Comparison of ENCODE assay signal across 21 cellular contexts in the genomic region with DNA sequence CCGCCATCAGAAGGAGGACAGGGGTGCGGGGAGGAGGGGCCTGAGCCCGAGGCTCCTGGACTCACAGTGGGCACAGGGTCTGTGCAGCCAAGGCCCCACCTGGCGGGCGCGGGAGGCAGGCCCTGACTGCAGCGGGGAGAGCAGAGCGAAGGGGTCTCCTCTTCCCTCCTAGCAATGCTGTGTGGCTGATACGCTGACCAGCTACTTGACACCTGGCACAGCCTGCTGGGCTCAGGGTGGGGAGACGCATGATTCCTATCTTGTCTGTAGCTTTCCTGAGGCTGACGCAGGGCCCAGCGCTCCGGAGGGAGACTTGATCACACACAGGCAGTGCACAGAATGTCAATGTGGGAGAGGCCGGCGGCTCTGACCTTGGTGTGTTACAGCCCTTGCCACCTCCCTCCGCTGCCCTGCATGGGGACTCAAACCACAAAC.
A peak's percentile ranks its signal among the peaks of the same experiment; 100 is the strongest.
DNase-seq lines count a peak whose midpoint lies in the region; ATAC-seq and TF ChIP-seq lines count a peak whose summit lies in the region.
"Had no signal": no experiment of that assay in that cellular context is flagged by ENCODE, and none has a peak within 500 bp of the region (broad histone marks: within the 10 kb centered on the region; RNA-seq: fewer than 3 reads in every experiment).

No MANE protein-coding gene starts in this region.

- no peaks in the 10 kb centered on the region for H3K27me3 ChIP-seq in mesenchymal stem cell (ENCODE audit: control insufficient read depth in 1 of 2, insufficient read depth in 1 of 2, low read length in 2 of 2)
- H3K27me3 ChIP-seq in thyroid gland = no peaks in the 10 kb centered on the region
- H3K27me3 ChIP-seq: esophagus squamous epithelium had no signal

- H4K91ac ChIP-seq in mesenchymal stem cell (ENCODE audit: low read length) = peak overlapping the region; percentile 74

- H3K4me1 Mint-ChIP-seq in activated naive CD4-positive, alpha-beta T cell treated with anti-CD3 and anti-CD28 coated beads, Interleukin-2, amount 10 ng/mL, durations not matched to agents 7 days and 5 days = no peaks in the 10 kb centered on the region
- peaks cover 8% of the 10 kb centered on the region for H3K4me1 Mint-ChIP-seq in chondrocyte (ENCODE audit: low read depth)
- H3K4me1 Mint-ChIP-seq: activated naive CD8-positive, alpha-beta T cell treated with anti-CD3 and anti-CD28 coated beads, Interleukin-2, amount 50 U/mL, for 24 hours; stimulated activated naive CD8-positive, alpha-beta T cell treated with anti-CD3 and anti-CD28 coated beads, Interleukin-15, amount 100 ng/mL, for 72 hours had no signal

- no peak overlapping the region for H3K4me2 ChIP-seq in mesenchymal stem cell (ENCODE audit: low read length, poor library complexity, severe bottlenecking)
- H3K4me2 ChIP-seq: GM23338 had no signal

- WGBS in mesenchymal stem cell = 93% methylated on average over 16 of the region's 16 CpGs
- WGBS in thyroid gland, 2 donors = 95 to 96% methylated on average over 6 to 15 of the region's 16 CpGs

- H3K36me3 ChIP-seq in mesenchymal stem cell (ENCODE audit: control insufficient read depth in 1 of 2, insufficient read depth in 2 of 2, low read depth in 1 of 2, low read length in 2 of 2) (peaks cover 0 to 34% of the 10 kb centered on the region in 2 experiments), thyroid gland (no peaks in the 10 kb centered on the region)
- H3K36me3 ChIP-seq: esophagus squamous epithelium had no signal

- CTCF ChIA-PET in activated naive CD4-positive, alpha-beta T cell treated with anti-CD3 and anti-CD28 coated beads, Interleukin-2, amount 10 ng/mL, durations not matched to agents 7 days and 5 days (lab: Charles Lee) = no interaction called here

- no peak for TF ChIP-seq POLR2A in thyroid gland (IDR thresholded peaks at IDR 0.05)

- H3K79me1 ChIP-seq in mesenchymal stem cell (replicated peaks; ENCODE audit: low read length, poor library complexity, severe bottlenecking) = peaks cover 5% of the 10 kb centered on the region

- H3K9ac ChIP-seq in mesenchymal stem cell (ENCODE audit: low read length) = no peak overlapping the region

- TF ChIP-seq CTCF in chondrocyte (IDR thresholded peaks at IDR 0.05) (no peak), thyroid gland (IDR thresholded peaks at IDR 0.05) (no peak), omental fat pad (IDR thresholded peaks at IDR 0.05) (no peak)

- no peaks in the 10 kb centered on the region for H3K9me3 Mint-ChIP-seq in activated naive CD4-positive, alpha-beta T cell treated with anti-CD3 and anti-CD28 coated beads, Interleukin-2, amount 10 ng/mL, durations not matched to agents 7 days and 5 days
- no peaks in the 10 kb centered on the region for H3K9me3 Mint-ChIP-seq in chondrocyte (ENCODE audit: low read depth)
- H3K9me3 Mint-ChIP-seq: activated naive CD8-positive, alpha-beta T cell treated with anti-CD3 and anti-CD28 coated beads, Interleukin-2, amount 50 U/mL, for 24 hours; GM23338; stimulated activated naive CD8-positive, alpha-beta T cell treated with anti-CD3 and anti-CD28 coated beads, Interleukin-15, amount 100 ng/mL, for 72 hours had no signal

- H3K14ac ChIP-seq in mesenchymal stem cell (ENCODE audit: low read length in 2 of 2) = no peak overlapping the region

- peaks cover 20% of the 10 kb centered on the region for H3K4me1 ChIP-seq in mesenchymal stem cell (ENCODE audit: control insufficient read depth, insufficient read depth, low read depth, low read length)
- no peaks in the 10 kb centered on the region for H3K4me1 ChIP-seq in thyroid gland
- H3K4me1 ChIP-seq: esophagus squamous epithelium had no signal

- peak; percentile 10 for DNase-seq in activated naive CD4-positive, alpha-beta T cell treated with anti-CD3 and anti-CD28 coated beads, Interleukin-2, amount 10 ng/mL, durations not matched to agents 7 days and 5 days
- no peak for DNase-seq in activated naive CD4-positive, alpha-beta T cell treated with Interleukin-2 at 50 U/mL for 16 hours
- DNase-seq in chondrocyte (ENCODE audit: low spot score) (peak; percentile 89), mesenchymal stem cell (no peak), thyroid gland (peak; percentile 0), NCI-H524 treated with DMSO at 0.1 percent for 48 hours (lab: John Stamatoyannopoulos, UW) (no peak), SHP77 treated with DMSO at 0.1 percent for 48 hours (lab: John Stamatoyannopoulos, UW) (no peak), omental fat pad (ENCODE audit: low spot score) (no peak)
- DNase-seq: activated CD4-positive, alpha-beta T cell treated with anti-CD3 and anti-CD28 coated beads, Interleukin-2, amount 50 U/mL, for 1 hour; activated naive CD8-positive, alpha-beta T cell treated with anti-CD3 and anti-CD28 coated beads, Interleukin-2, amount 50 U/mL, for 24 hours; DMS 273 treated with DMSO at 0.1 percent for 48 hours; esophagus squamous epithelium; KBM-7; MV-4-11; NCI-H187 treated with DMSO at 0.1 percent for 48 hours; NCI-H345; nucleus accumbens; stimulated activated CD4-positive, alpha-beta T cell treated with anti-CD3 and anti-CD28 coated beads, Interleukin-2, amount 100 ng/mL, for 24 hours; stimulated activated naive CD8-positive, alpha-beta T cell treated with anti-CD3 and anti-CD28 coated beads, Interleukin-15, amount 100 ng/mL, for 72 hours had no signal

- no peak overlapping the region for H2AK5ac ChIP-seq in mesenchymal stem cell (ENCODE audit: low read length, severe bottlenecking)

- H3K18ac ChIP-seq in mesenchymal stem cell (ENCODE audit: low read depth in 1 of 2, low read length in 2 of 2) = no peak overlapping the region

- no peak overlapping the region for H2AFZ ChIP-seq in mesenchymal stem cell (ENCODE audit: low read depth, low read length)
- H2AFZ ChIP-seq: GM23338 had no signal

- H3K27ac Mint-ChIP-seq in activated naive CD4-positive, alpha-beta T cell treated with anti-CD3 and anti-CD28 coated beads, Interleukin-2, amount 10 ng/mL, durations not matched to agents 7 days and 5 days = no peak overlapping the region
- H3K27ac Mint-ChIP-seq in chondrocyte (ENCODE audit: unreplicated experiment) = no peak overlapping the region
- H3K27ac Mint-ChIP-seq: activated naive CD8-positive, alpha-beta T cell treated with anti-CD3 and anti-CD28 coated beads, Interleukin-2, amount 50 U/mL, for 24 hours; CD4-positive, CD25-positive, alpha-beta regulatory T cell; GM23338 had no signal

- H3K9me3 ChIP-seq in mesenchymal stem cell (ENCODE audit: control insufficient read depth, low read length) (no peaks in the 10 kb centered on the region), thyroid gland (no peaks in the 10 kb centered on the region)
- H3K9me3 ChIP-seq: esophagus squamous epithelium had no signal

- H3K27ac ChIP-seq in mesenchymal stem cell (ENCODE audit: low read length, poor library complexity, severe bottlenecking) (no peak overlapping the region), thyroid gland (no peak overlapping the region)
- H3K27ac ChIP-seq: esophagus squamous epithelium had no signal

- intact Hi-C loops in thyroid gland (cut with DNase I) = no loop called here

- H3K4me3 Mint-ChIP-seq in activated naive CD4-positive, alpha-beta T cell treated with anti-CD3 and anti-CD28 coated beads, Interleukin-2, amount 10 ng/mL, durations not matched to agents 7 days and 5 days = no peak overlapping the region
- no peak overlapping the region for H3K4me3 Mint-ChIP-seq in chondrocyte (ENCODE audit: unreplicated experiment)
- H3K4me3 Mint-ChIP-seq: activated naive CD8-positive, alpha-beta T cell treated with anti-CD3 and anti-CD28 coated beads, Interleukin-2, amount 50 U/mL, for 24 hours; GM23338; stimulated activated naive CD8-positive, alpha-beta T cell treated with anti-CD3 and anti-CD28 coated beads, Interleukin-15, amount 100 ng/mL, for 72 hours had no signal

- no peak overlapping the region for H2BK12ac ChIP-seq in mesenchymal stem cell (ENCODE audit: low read length in 2 of 2)

- no peak overlapping the region for H4K8ac ChIP-seq in mesenchymal stem cell (ENCODE audit: low read length)

- no peak overlapping the region for H3K4ac ChIP-seq in mesenchymal stem cell (ENCODE audit: low read depth in 1 of 2, low read length in 2 of 2)

- H3K27me3 Mint-ChIP-seq in activated naive CD4-positive, alpha-beta T cell treated with anti-CD3 and anti-CD28 coated beads, Interleukin-2, amount 10 ng/mL, durations not matched to agents 7 days and 5 days = no peaks in the 10 kb centered on the region
- H3K27me3 Mint-ChIP-seq in chondrocyte (ENCODE audit: low read depth) = no peaks in the 10 kb centered on the region
- H3K27me3 Mint-ChIP-seq: activated naive CD8-positive, alpha-beta T cell treated with anti-CD3 and anti-CD28 coated beads, Interleukin-2, amount 50 U/mL, for 24 hours; CD4-positive, CD25-positive, alpha-beta regulatory T cell; stimulated activated naive CD8-positive, alpha-beta T cell treated with anti-CD3 and anti-CD28 coated beads, Interleukin-15, amount 100 ng/mL, for 72 hours had no signal

- H2BK5ac ChIP-seq in mesenchymal stem cell (ENCODE audit: low read depth, low read length, poor library complexity, severe bottlenecking) = no peak overlapping the region

- H3K23ac ChIP-seq in mesenchymal stem cell (ENCODE audit: low read length in 2 of 2) = no peak overlapping the region

- H2BK120ac ChIP-seq in mesenchymal stem cell (ENCODE audit: low read depth, low read length) = no peak overlapping the region

- H3K36me3 Mint-ChIP-seq in activated naive CD4-positive, alpha-beta T cell treated with anti-CD3 and anti-CD28 coated beads, Interleukin-2, amount 10 ng/mL, durations not matched to agents 7 days and 5 days = peaks cover 13% of the 10 kb centered on the region
- H3K36me3 Mint-ChIP-seq in chondrocyte (ENCODE audit: low read depth) = no peaks in the 10 kb centered on the region

- no peak for ATAC-seq in omental fat pad (ENCODE audit: low FRiP score)
- ATAC-seq: activated naive CD8-positive, alpha-beta T cell treated with anti-CD3 and anti-CD28 coated beads, Interleukin-2, amount 50 U/mL, for 24 hours; GM23338; stimulated activated naive CD8-positive, alpha-beta T cell treated with anti-CD3 and anti-CD28 coated beads, Interleukin-15, amount 100 ng/mL, for 72 hours had no signal

- H3K4me3 ChIP-seq in mesenchymal stem cell (ENCODE audit: insufficient read depth in 1 of 2, low read depth in 1 of 2, low read length in 2 of 2) (no peak overlapping the region), thyroid gland (replicated peaks in 1 of 3) (no peak overlapping the region)
- H3K4me3 ChIP-seq: esophagus squamous epithelium, GM23338 had no signal

- no peak overlapping the region for H2BK15ac ChIP-seq in mesenchymal stem cell (ENCODE audit: low read depth, poor library complexity, severe bottlenecking)

Comparison
In these comparisons a context has a peak if more than half of its experiments do, and no peak if none do; other contexts are left out.
1. DNase-seq: peak in activated naive CD4-positive, alpha-beta T cell treated with anti-CD3 and anti-CD28 coated beads, Interleukin-2, amount 10 ng/mL, durations not matched to agents 7 days and 5 days (single experiment), chondrocyte (single experiment) and thyroid gland (2 of 2); none in activated naive CD4-positive, alpha-beta T cell treated with Interleukin-2 at 50 U/mL for 16 hours (single experiment), mesenchymal stem cell (single experiment), NCI-H524 treated with DMSO at 0.1 percent for 48 hours (single experiment), SHP77 treated with DMSO at 0.1 percent for 48 hours (single experiment) and omental fat pad (single experiment).